Comparison of ENCODE assay signal across 23 cellular contexts in genomic region chr9:120381839-120382238, GRCh38.
"Had no signal": no experiment of that assay in that cellular context is flagged by ENCODE, and none has a peak within 500 bp of the region (broad histone marks: within the 10 kb centered on the region; RNA-seq: fewer than 3 reads in every experiment).

No MANE protein-coding gene starts in this region.

- H3K27ac Mint-ChIP-seq: endodermal cell; memory B cell; stimulated activated memory B cell treated with anti-CD40 and anti-IgM and Interleukin-4, amounts not matched to agents 10 μg/mL and 1 μg/mL and 100 μg/mL, for 72 hours had no signal

- H3K4me1 Mint-ChIP-seq: memory B cell; stimulated activated memory B cell treated with anti-CD40 and anti-IgM and Interleukin-4, amounts not matched to agents 10 μg/mL and 1 μg/mL and 100 μg/mL, for 72 hours had no signal

- DNase-seq: effector CD4-positive, alpha-beta T cell; endodermal cell; erythroblast; foreskin keratinocyte; kidney; left cardiac atrium; left ventricle myocardium inferior; lower lobe of right lung; midbrain; occipital lobe; stimulated activated CD4-positive, alpha-beta T cell treated with anti-CD3 and anti-CD28 coated beads, Interleukin-4, amount 100 ng/mL, for 1 hour; stimulated activated CD8-positive, alpha-beta memory T cell treated with anti-CD3 and anti-CD28 coated beads, Interleukin-4, amount 100 ng/mL, for 48 hours; stomach; substantia nigra; transverse colon had no signal

- ATAC-seq: foreskin keratinocyte; left cardiac atrium; lower lobe of right lung; natural killer cell treated with Interleukin-12 subunit alpha and Interleukin-12 subunit beta and Interleukin-15 and Interleukin-18, amount 100 ng/mL, for 72 hours; sciatic nerve; stimulated activated memory B cell treated with anti-CD40 and anti-IgM and Interleukin-4, amounts not matched to agents 10 μg/mL and 1 μg/mL and 100 μg/mL, for 72 hours had no signal

- H3K9me3 Mint-ChIP-seq: memory B cell; natural killer cell treated with Interleukin-12 subunit alpha and Interleukin-12 subunit beta and Interleukin-15 and Interleukin-18, amount 100 ng/mL, for 72 hours; stimulated activated memory B cell treated with anti-CD40 and anti-IgM and Interleukin-4, amounts not matched to agents 10 μg/mL and 1 μg/mL and 100 μg/mL, for 72 hours had no signal

- H3K4me3 ChIP-seq: coronary artery, hepatocyte, left ventricle myocardium inferior, lower lobe of right lung, skin epidermis, stomach, thoracic aorta, transverse colon had no signal

- H3K27me3 Mint-ChIP-seq: memory B cell; natural killer cell treated with Interleukin-12 subunit alpha and Interleukin-12 subunit beta and Interleukin-15 and Interleukin-18, amount 100 ng/mL, for 72 hours; stimulated activated memory B cell treated with anti-CD40 and anti-IgM and Interleukin-4, amounts not matched to agents 10 μg/mL and 1 μg/mL and 100 μg/mL, for 72 hours had no signal

- H3K36me3 Mint-ChIP-seq: natural killer cell treated with Interleukin-12 subunit alpha and Interleukin-12 subunit beta and Interleukin-15 and Interleukin-18, amount 100 ng/mL, for 72 hours had no signal

- H3K4me3 Mint-ChIP-seq: endodermal cell; memory B cell; natural killer cell treated with Interleukin-12 subunit alpha and Interleukin-12 subunit beta and Interleukin-15 and Interleukin-18, amount 100 ng/mL, for 72 hours; stimulated activated memory B cell treated with anti-CD40 and anti-IgM and Interleukin-4, amounts not matched to agents 10 μg/mL and 1 μg/mL and 100 μg/mL, for 72 hours had no signal

- H3K27ac ChIP-seq: coronary artery, foreskin keratinocyte, hepatocyte, left ventricle myocardium inferior, lower lobe of right lung, skin epidermis, stomach, thoracic aorta, transverse colon had no signal

- H3K36me3 ChIP-seq: left ventricle myocardium inferior, lower lobe of right lung, thoracic aorta, transverse colon had no signal

- H3K9me3 ChIP-seq: thoracic aorta had no signal

- H3K27me3 ChIP-seq: foreskin keratinocyte, hepatocyte, stomach, transverse colon had no signal

- H3K4me1 ChIP-seq: foreskin keratinocyte had no signal
